1 cellular context compared by ENCODE assay signal in genomic region chr17:45225964-45226530, GRCh38.
TF ChIP-seq lines count a peak whose summit lies in the region.

No MANE protein-coding gene starts in this region.

TF ChIP-seq in H1, 55 proteins besides CTCF, POLR2A, EP300 and RAD21 (continued from another document):
- TF ChIP-seq MAFK (IDR thresholded peaks at IDR 0.05; ENCODE audit: low read depth, low read length) (no peak), SIN3A (conservative IDR thresholded peaks at IDR 0.05 in 1 of 2, IDR thresholded peaks at IDR 0.05 in 1 of 2; ENCODE audit: low read depth in 1 of 2, low read length in 2 of 2) (no peak), BCL11A (IDR thresholded peaks at IDR 0.05; ENCODE audit: low read depth in 2 of 2, low read length in 2 of 2) (no peak), CREB1 (IDR thresholded peaks at IDR 0.05) (no peak), YY1 (IDR thresholded peaks at IDR 0.05; ENCODE audit: low read depth, low read length) (no peak), TEAD4 (IDR thresholded peaks at IDR 0.05; ENCODE audit: low read depth, low read length) (no peak)
